In genomic region chr7:32893225-32893560, GRCh38 we compare ENCODE assay signal across 8 cellular contexts. TPM values are rescaled to one million over a fixed set of nuclear protein-coding genes. Genes with fewer than 3 reads are reported as not detected.
A peak's percentile ranks its signal among the peaks of the same experiment; 100 is the strongest.
DNase-seq lines count a peak whose midpoint lies in the region; ATAC-seq and TF ChIP-seq lines count a peak whose summit lies in the region.

No MANE protein-coding gene starts in this region.

- POLR2A ChIA-PET in Caco-2 (lab: Charles Lee) = interaction anchor here (1.2 kb wide), 1 partner anchor 64 kb away, joined by 4 read pairs; the partner anchor contains the start of gene FKBP9
- POLR2A ChIA-PET in Panc1 (lab: Charles Lee) = no interaction called here

- H3K4me1 ChIP-seq in Caco-2 (peaks cover 29% of the 10 kb centered on the region), Panc1 (ENCODE audit: control insufficient read depth, insufficient read depth, low read length) (peaks cover 19% of the 10 kb centered on the region), duodenal mucosa (ENCODE audit: control insufficient read depth in 1 of 2, insufficient read depth in 2 of 2, low read length in 2 of 2) (peaks cover 20 to 25% of the 10 kb centered on the region in 2 donors), prostate gland (replicated peaks) (no peaks in the 10 kb centered on the region)

- TF ChIP-seq CTCF in Caco-2 (IDR thresholded peaks at IDR 0.05; ENCODE audit: insufficient read depth in 1 of 2, low read depth in 1 of 2, low read length in 1 of 2, severe bottlenecking in 1 of 2, unreplicated experiment in 1 of 2) (no peak), Panc1 (IDR thresholded peaks at IDR 0.05) (no peak), prostate gland (IDR thresholded peaks at IDR 0.05) (no peak)

- peak overlapping the region; percentile 24 for H3K27ac Mint-ChIP-seq in Caco-2 (ENCODE audit: unreplicated experiment)

- WGBS in prostate gland = 57% methylated on average over 4 of the region's 4 CpGs

- CTCF ChIA-PET in Caco-2 (lab: Charles Lee) = interaction anchor here (1.0 kb wide), 2 partner anchors 46 to 50 kb away, joined by 3 read pairs; no protein-coding TSS in a partner anchor
- CTCF ChIA-PET in Panc1 (lab: Charles Lee) = no interaction called here

- in situ Hi-C loops in Panc1 (cut with HindIII; ENCODE audit: low pct_unique_long_range_greater_than_20kb, low sequenced_read_pairs) = no loop called here

- no peaks in the 10 kb centered on the region for H3K27me3 ChIP-seq in Caco-2 (replicated peaks; ENCODE audit: control insufficient read depth, insufficient read depth, low read length)
- H3K27me3 ChIP-seq in Panc1 (ENCODE audit: control insufficient read depth, insufficient read depth, low read length) = no peaks in the 10 kb centered on the region
- no peaks in the 10 kb centered on the region for H3K27me3 ChIP-seq in duodenal mucosa (ENCODE audit: control insufficient read depth in 1 of 2, insufficient read depth in 2 of 2, low read length in 2 of 2)
- no peaks in the 10 kb centered on the region for H3K27me3 ChIP-seq in prostate gland (replicated peaks; ENCODE audit: insufficient read depth)

- no peak for TF ChIP-seq POLR2A in prostate gland (IDR thresholded peaks at IDR 0.05)

- ATAC-seq in Panc1 (no peak), GM18517 (IDR thresholded peaks at IDR 0.05; ENCODE audit: unreplicated experiment) (no peak)

- peak overlapping the region; percentile 77 to 83 for H3K9ac ChIP-seq in duodenal mucosa (ENCODE audit: low read depth in 1 of 2, low read length in 2 of 2)

- H3K4me1 Mint-ChIP-seq in Caco-2 (ENCODE audit: low read depth, unreplicated experiment) = peaks cover 25% of the 10 kb centered on the region

- no peaks in the 10 kb centered on the region for H3K9me3 ChIP-seq in Caco-2
- no peaks in the 10 kb centered on the region for H3K9me3 ChIP-seq in Panc1 (ENCODE audit: control insufficient read depth, insufficient read depth, low read depth, low read length)
- H3K9me3 ChIP-seq in duodenal mucosa (ENCODE audit: control insufficient read depth in 1 of 2, low read length in 2 of 2) = no peaks in the 10 kb centered on the region
- no peaks in the 10 kb centered on the region for H3K9me3 ChIP-seq in prostate gland

- no peaks in the 10 kb centered on the region for H3K27me3 Mint-ChIP-seq in Caco-2 (ENCODE audit: insufficient read depth, unreplicated experiment)

- peak overlapping the region; percentile 99 for H3K27ac ChIP-seq in Panc1 (ENCODE audit: low read length)
- peak overlapping the region; percentile 97 for H3K27ac ChIP-seq in duodenal mucosa (ENCODE audit: low read depth, low read length)
- peak overlapping the region; percentile 99 for H3K27ac ChIP-seq in prostate gland

- peak overlapping the region; percentile 86 for H3K4me3 ChIP-seq in Caco-2 (ENCODE audit: low read depth, low read length)
- H3K4me3 ChIP-seq in Panc1 (ENCODE audit: low read depth in 2 of 2, low read length in 2 of 2) = peak overlapping the region in 1 of 2 experiments; percentile 83; a peak in 1 of 4 replicates
- peak overlapping the region in 1 of 2 donors; percentile 75 for H3K4me3 ChIP-seq in duodenal mucosa (ENCODE audit: low read depth in 1 of 2, low read length in 2 of 2)
- H3K4me3 ChIP-seq in prostate gland = no peak overlapping the region

- peak overlapping the region; percentile 99 for H3K4me3 Mint-ChIP-seq in Caco-2 (ENCODE audit: unreplicated experiment)

- H3K9me3 Mint-ChIP-seq in Caco-2 (ENCODE audit: unreplicated experiment) = no peaks in the 10 kb centered on the region

- BruUV-seq in Caco-2 (replicated peaks; lab: Mats Ljungman, UMichigan) = no TSS peak
- BruUV-seq in Panc1 (replicated peaks; lab: Mats Ljungman, UMichigan) = no TSS peak

- DNase-seq in Caco-2 (no peak), Panc1 (ENCODE audit: low read depth, low spot score) (no peak), prostate gland (ENCODE audit: low spot score) (no peak), SIG-M5 (lab: John Stamatoyannopoulos, UW) (no peak), NCI-H446 (lab: John Stamatoyannopoulos, UW) (no peak)
- DNase-seq in effector CD8-positive, alpha-beta T cell (lab: John Stamatoyannopoulos, UW) = no peak

- no peaks in the 10 kb centered on the region for H3K36me3 ChIP-seq in Caco-2 (ENCODE audit: control insufficient read depth, insufficient read depth, low read length)
- peaks cover 3% of the 10 kb centered on the region; the same call in 1 of the 2 replicates for H3K36me3 ChIP-seq in Panc1 (ENCODE audit: control insufficient read depth, insufficient read depth, low read length)
- H3K36me3 ChIP-seq in duodenal mucosa (ENCODE audit: control insufficient read depth in 1 of 2, insufficient read depth in 2 of 2, low read length in 2 of 2) = no peaks in the 10 kb centered on the region
- H3K36me3 ChIP-seq in prostate gland = no peaks in the 10 kb centered on the region

- intact Hi-C loops in Caco-2 (cut with micrococcal nuclease; ENCODE audit: unreplicated experiment) = loop anchor here (2.0 kb wide), 3 partner anchors 50 to 398 kb away; partner anchors contain the start of genes AVL9 and RP9
- intact Hi-C loops in Panc1 (cut with micrococcal nuclease; ENCODE audit: unreplicated experiment) = no loop called here
- intact Hi-C loops in prostate gland (cut with DNase I) = loop anchor here (5.0 to 10.0 kb wide), 4 partner anchors 49 to 169 kb away; partner anchors contain the start of genes FKBP9 and NT5C3A

- peaks cover 30% of the 10 kb centered on the region for H3K36me3 Mint-ChIP-seq in Caco-2 (ENCODE audit: insufficient read depth, unreplicated experiment)

RNA-seq across cellular contexts. Expression of gene KBTBD2, which starts 1.6 kb away (rescaled TPM):
- total RNA-seq in Caco-2 (2022) = 30.2 and 30.8 TPM in 2 replicates
- total RNA-seq in Panc1 (2021; ENCODE audit: unreplicated experiment) = 36.8 TPM
- polyA plus RNA-seq in Panc1 (2012; ENCODE audit: insufficient read length) = 20.4 TPM
- total RNA-seq in prostate gland = 10 to 100 TPM; 13.3 to 38.7 TPM
